21 cellular contexts compared by ENCODE assay signal in genomic region chr18:54957295-54957694, GRCh38. TPM values are rescaled to one million over a fixed set of nuclear protein-coding genes. Genes with fewer than 3 reads are reported as not detected.
A peak's percentile ranks its signal among the peaks of the same experiment; 100 is the strongest.
DNase-seq lines count a peak whose midpoint lies in the region; ATAC-seq, FAIRE-seq and TF ChIP-seq lines count a peak whose summit lies in the region.
"Had no signal": no experiment of that assay in that cellular context is flagged by ENCODE, and none has a peak within 500 bp of the region (broad histone marks: within the 10 kb centered on the region; RNA-seq: fewer than 3 reads in every experiment).

No MANE protein-coding gene starts in this region.

- H3K9me3 ChIP-seq in HepG2 (ENCODE audit: low read length) (no peaks in the 10 kb centered on the region), smooth muscle cell (replicated peaks; ENCODE audit: low read depth) (no peaks in the 10 kb centered on the region)
- H3K9me3 ChIP-seq: heart right ventricle had no signal

- 16% methylated on average over 1 of the region's 1 CpG for WGBS in HepG2 (ENCODE audit: low lambda C conversion rate)
- WGBS in smooth muscle cell (ENCODE audit: low lambda C conversion rate) = 76% methylated on average over 1 of the region's 1 CpG

- H3K36me3 ChIP-seq in HepG2 (replicated peaks in 1 of 2; ENCODE audit: control insufficient read depth in 1 of 2, insufficient read depth in 2 of 2, low read length in 2 of 2) (no peaks in the 10 kb centered on the region), smooth muscle cell (ENCODE audit: low read depth) (no peaks in the 10 kb centered on the region)
- H3K36me3 ChIP-seq: cardiac muscle cell, heart right ventricle had no signal

- no peak overlapping the region for H3K27ac ChIP-seq in HepG2 (ENCODE audit: extremely low read length, insufficient read depth, low read length)
- H3K27ac ChIP-seq in smooth muscle cell (ENCODE audit: low read depth) = no peak overlapping the region
- H3K27ac ChIP-seq: cardiac muscle cell, RWPE1 had no signal

- POLR2A ChIA-PET in HepG2 (lab: Yijun Ruan, JAX) = no interaction called here

- peak overlapping the region; percentile 76 for H3K4me2 ChIP-seq in HepG2 (ENCODE audit: low read depth, low read length)
- peak overlapping the region; percentile 86 for H3K4me2 ChIP-seq in smooth muscle cell

- TF ChIP-seq EP300 in HepG2 (IDR thresholded peaks at IDR 0.05; ENCODE audit: low read depth in 2 of 2, low read length in 2 of 2) (no peak), HepG2 (CRISPR knock-in tag; IDR thresholded peaks at IDR 0.05; ENCODE audit: borderline replicate concordance) (no peak)

- H3K9me3 Mint-ChIP-seq in Calu3 (ENCODE audit: low read depth, unreplicated experiment) = no peaks in the 10 kb centered on the region
- H3K9me3 Mint-ChIP-seq in natural killer cell treated with Interleukin-12 subunit alpha and Interleukin-12 subunit beta and Interleukin-15 and Interleukin-18, amount 100 ng/mL, for 72 hours = no peaks in the 10 kb centered on the region
- H3K9me3 Mint-ChIP-seq: activated CD4-positive, alpha-beta memory T cell treated with anti-CD3 and anti-CD28 coated beads for 36 hours; activated naive CD8-positive, alpha-beta T cell treated with anti-CD3 and anti-CD28 coated beads, Interleukin-2, amount 50 U/mL, for 24 hours; stimulated activated naive CD8-positive, alpha-beta T cell treated with anti-CD3 and anti-CD28 coated beads, Interleukin-15, Interleukin-2, amounts not matched to agents 100 ng/mL and 50 ng/mL, for 24 hours had no signal

- CTCF ChIA-PET in Calu3 (lab: Charles Lee) = interaction anchor here (0.5 to 1.3 kb wide), 2 partner anchors 224 to 318 kb away, joined by 3 to 6 read pairs; no protein-coding TSS in a partner anchor
- CTCF ChIA-PET in HepG2 (lab: Yijun Ruan, JAX; ENCODE audit: low intra/inter-chr PET ratio, low total read pairs) = no interaction called here

- H3K4me1 Mint-ChIP-seq in Calu3 (ENCODE audit: low read depth, unreplicated experiment) = peaks cover 30% of the 10 kb centered on the region
- no peaks in the 10 kb centered on the region for H3K4me1 Mint-ChIP-seq in natural killer cell treated with Interleukin-12 subunit alpha and Interleukin-12 subunit beta and Interleukin-15 and Interleukin-18, amount 100 ng/mL, for 72 hours (ENCODE audit: low read depth in 2 of 2)
- H3K4me1 Mint-ChIP-seq: CD4-positive, CD25-positive, alpha-beta regulatory T cell had no signal

- DNase-seq in Calu3 (no peak), amniotic epithelial cell (ENCODE audit: low read depth) (peak; percentile 64), HepG2 (ENCODE audit: low spot score) (peak; percentile 40), smooth muscle cell (lab: John Stamatoyannopoulos, UW; ENCODE audit: unreplicated experiment) (no peak), NCI-H1092 (lab: John Stamatoyannopoulos, UW) (no peak)
- no peak for DNase-seq in natural killer cell treated with Interleukin-12 subunit alpha and Interleukin-12 subunit beta and Interleukin-15 and Interleukin-18, amount 100 ng/mL, for 72 hours (ENCODE audit: low spot score)
- DNase-seq in activated naive CD4-positive, alpha-beta T cell (lab: John Stamatoyannopoulos, UW) = no peak
- DNase-seq: activated CD4-positive, alpha-beta memory T cell treated with anti-CD3 and anti-CD28 coated beads for 36 hours; activated CD4-positive, CD25-positive, alpha-beta regulatory T cell; activated effector memory CD4-positive, alpha-beta T cell treated with Interleukin-2 at 50 U/mL for 16 hours; activated naive CD8-positive, alpha-beta T cell treated with anti-CD3 and anti-CD28 coated beads, Interleukin-2, amount 50 U/mL, for 24 hours; CD4-positive, CD25-positive, alpha-beta regulatory T cell; DMS 273 treated with DMSO at 0.1 percent for 48 hours; GOT3; heart right ventricle; MM.1S; NCI-H69; T-helper 9 cell had no signal

- H3K27me3 ChIP-seq in HepG2 (ENCODE audit: control insufficient read depth in 1 of 2, insufficient read depth in 2 of 2, low read length in 2 of 2) = no peaks in the 10 kb centered on the region
- no peaks in the 10 kb centered on the region for H3K27me3 ChIP-seq in smooth muscle cell (ENCODE audit: low read depth)

- no peak for ATAC-seq in HepG2
- no peak for ATAC-seq in natural killer cell treated with Interleukin-12 subunit alpha and Interleukin-12 subunit beta and Interleukin-15 and Interleukin-18, amount 100 ng/mL, for 72 hours
- ATAC-seq: activated naive CD8-positive, alpha-beta T cell treated with anti-CD3 and anti-CD28 coated beads, Interleukin-2, amount 50 U/mL, for 24 hours had no signal

- no peak overlapping the region for H3K9ac ChIP-seq in HepG2 (ENCODE audit: insufficient read depth, low read depth, low read length)
- no peak overlapping the region for H3K9ac ChIP-seq in smooth muscle cell (ENCODE audit: low read depth)

- H3K36me3 Mint-ChIP-seq in Calu3 (ENCODE audit: insufficient read depth, unreplicated experiment) = peaks cover 12% of the 10 kb centered on the region
- no peaks in the 10 kb centered on the region for H3K36me3 Mint-ChIP-seq in natural killer cell treated with Interleukin-12 subunit alpha and Interleukin-12 subunit beta and Interleukin-15 and Interleukin-18, amount 100 ng/mL, for 72 hours
- H3K36me3 Mint-ChIP-seq: activated CD4-positive, alpha-beta memory T cell treated with anti-CD3 and anti-CD28 coated beads for 36 hours; CD4-positive, CD25-positive, alpha-beta regulatory T cell had no signal

- FAIRE-seq in HepG2 (lab: Jason Lieb, UNC) = no peak

- BruUV-seq in Calu3 (replicated peaks; lab: Mats Ljungman, UMichigan) (no TSS peak), HepG2 (replicated peaks; lab: Mats Ljungman, UMichigan) (no TSS peak)

- H2AFZ ChIP-seq in HepG2 (ENCODE audit: low read length) (no peak overlapping the region), smooth muscle cell (ENCODE audit: low read depth) (no peak overlapping the region)

- TF ChIP-seq POLR2A in HepG2 (IDR thresholded peaks at IDR 0.05; ENCODE audit: insufficient read depth in 1 of 2, low read depth in 2 of 2, low read length in 2 of 2) = no peak

- TF ChIP-seq RAD21 in HepG2 (CRISPR knock-in tag; IDR thresholded peaks at IDR 0.05) = no peak

- peaks cover 9% of the 10 kb centered on the region for H3F3A ChIP-seq in smooth muscle cell (ENCODE audit: low read depth)

- H3K79me2 ChIP-seq in HepG2 (ENCODE audit: insufficient read depth, low read length) (peaks cover 11% of the 10 kb centered on the region), smooth muscle cell (ENCODE audit: low read depth) (no peaks in the 10 kb centered on the region)

- H3K4me1 ChIP-seq in HepG2 (ENCODE audit: insufficient read depth, low read length) = peaks cover 44% of the 10 kb centered on the region
- H3K4me1 ChIP-seq in smooth muscle cell (ENCODE audit: low read depth) = no peaks in the 10 kb centered on the region

- H3K4me3 ChIP-seq in HepG2 (replicated peaks in 1 of 3; ENCODE audit: insufficient read depth in 1 of 3, low read depth in 2 of 3, low read length in 3 of 3) = peak overlapping the region; percentile 21 to 22 (median 21); a peak in 4 of 6 replicates
- peak overlapping the region; percentile 53 for H3K4me3 ChIP-seq in smooth muscle cell
- H3K4me3 ChIP-seq: cardiac muscle cell had no signal

- no peaks in the 10 kb centered on the region for H4K20me1 ChIP-seq in HepG2 (ENCODE audit: insufficient read depth, low read length)
- no peaks in the 10 kb centered on the region for H4K20me1 ChIP-seq in smooth muscle cell (ENCODE audit: low read depth)

- H3K27me3 Mint-ChIP-seq in Calu3 (ENCODE audit: unreplicated experiment) = no peaks in the 10 kb centered on the region
- H3K27me3 Mint-ChIP-seq in natural killer cell treated with Interleukin-12 subunit alpha and Interleukin-12 subunit beta and Interleukin-15 and Interleukin-18, amount 100 ng/mL, for 72 hours = peaks cover 25 to 41% of the 10 kb centered on the region in 2 donors

- TF ChIP-seq CTCF in Calu3 (IDR thresholded peaks at IDR 0.05; ENCODE audit: unreplicated experiment) (no peak), HepG2 (CRISPR knock-in tag; IDR thresholded peaks at IDR 0.05) (no peak), smooth muscle cell (IDR thresholded peaks at IDR 0.05; ENCODE audit: borderline replicate concordance, insufficient read depth, poor library complexity, severe bottlenecking) (no peak)

- intact Hi-C loops in Calu3 (cut with micrococcal nuclease; ENCODE audit: unreplicated experiment) (loop anchor here (10.0 kb wide), 1 partner anchor 512 kb away; no protein-coding TSS in a partner anchor), HepG2 (cut with micrococcal nuclease; ENCODE audit: unreplicated experiment) (loop anchor here (10.0 kb wide), 1 partner anchor 572 kb away; no protein-coding TSS in a partner anchor)

- in situ Hi-C loops in HepG2 (cut with HindIII; ENCODE audit: extremely low pct_ligation_motif_present, low pct_unique_long_range_greater_than_20kb) = no loop called here

- peak overlapping the region; percentile 82 for H3K4me3 Mint-ChIP-seq in Calu3 (ENCODE audit: low read depth, unreplicated experiment)
- H3K4me3 Mint-ChIP-seq in natural killer cell treated with Interleukin-12 subunit alpha and Interleukin-12 subunit beta and Interleukin-15 and Interleukin-18, amount 100 ng/mL, for 72 hours = no peak overlapping the region
- H3K4me3 Mint-ChIP-seq: activated CD4-positive, alpha-beta memory T cell treated with anti-CD3 and anti-CD28 coated beads for 36 hours; activated naive CD8-positive, alpha-beta T cell treated with anti-CD3 and anti-CD28 coated beads, Interleukin-2, amount 50 U/mL, for 24 hours; CD4-positive, CD25-positive, alpha-beta regulatory T cell; stimulated activated naive CD8-positive, alpha-beta T cell treated with anti-CD3 and anti-CD28 coated beads, Interleukin-15, Interleukin-2, amounts not matched to agents 100 ng/mL and 50 ng/mL, for 24 hours had no signal

- no peak overlapping the region for H3K27ac Mint-ChIP-seq in Calu3 (ENCODE audit: unreplicated experiment)
- no peak overlapping the region for H3K27ac Mint-ChIP-seq in natural killer cell treated with Interleukin-12 subunit alpha and Interleukin-12 subunit beta and Interleukin-15 and Interleukin-18, amount 100 ng/mL, for 72 hours
- H3K27ac Mint-ChIP-seq: activated CD4-positive, alpha-beta memory T cell treated with anti-CD3 and anti-CD28 coated beads for 36 hours; activated naive CD8-positive, alpha-beta T cell treated with anti-CD3 and anti-CD28 coated beads, Interleukin-2, amount 50 U/mL, for 24 hours; CD4-positive, CD25-positive, alpha-beta regulatory T cell; stimulated activated naive CD8-positive, alpha-beta T cell treated with anti-CD3 and anti-CD28 coated beads, Interleukin-15, Interleukin-2, amounts not matched to agents 100 ng/mL and 50 ng/mL, for 24 hours had no signal

RNA-seq across cellular contexts. Expression of gene CCDC68, which starts 2.0 kb away (rescaled TPM):
- total RNA-seq in Calu3 (2022) = 16.0 and 25.5 TPM in 2 replicates
- total RNA-seq in HepG2 (2016; rRNA removed; fragmentation: Illumina TruSeq; extraction: Trizol) = 4.6 and 4.9 TPM in 2 replicates
- total RNA-seq in HepG2 (2016; cell fraction: cytosol; rRNA removed; fragmentation: Illumina TruSeq; extraction: Trizol; ENCODE audit: low read depth) = 2.6 and 2.8 TPM in 2 replicates
- total RNA-seq in HepG2 (2016; cell fraction: insoluble cytoplasmic fraction; rRNA removed; fragmentation: Illumina TruSeq; extraction: Trizol) = 4.5 and 4.9 TPM in 2 replicates
- 4.2 and 5.0 TPM in 2 replicates for total RNA-seq in HepG2 (2016; cell fraction: membrane; rRNA removed; fragmentation: Illumina TruSeq; extraction: Trizol)
- total RNA-seq in HepG2 (2016; cell fraction: nucleus; rRNA removed; fragmentation: Illumina TruSeq; extraction: Trizol) = 6.5 and 6.9 TPM in 2 replicates
- 10.9 and 13.3 TPM in 2 replicates for polyA plus RNA-seq in HepG2 (2011; rRNA removed)
- 3.3 and 5.0 TPM in 2 replicates for polyA plus RNA-seq in HepG2 (2011; cell fraction: cytosol; rRNA removed)
- 19.7 and 21.0 TPM in 2 replicates for polyA plus RNA-seq in HepG2 (2011; cell fraction: nucleus; rRNA removed)
- 13.4 and 15.8 TPM in 2 replicates for polyA plus RNA-seq in HepG2 (2012)
- polyA plus RNA-seq in HepG2 (2016; cell fraction: cytosol; fragmentation: Illumina TruSeq; extraction: Trizol; ENCODE audit: low read depth) = 2.5 and 3.0 TPM in 2 replicates
- polyA plus RNA-seq in HepG2 (2016; cell fraction: insoluble cytoplasmic fraction; fragmentation: Illumina TruSeq; extraction: Trizol; ENCODE audit: low read depth) = 3.8 TPM in 2 replicates
- 2.8 and 3.0 TPM in 2 replicates for polyA plus RNA-seq in HepG2 (2016; cell fraction: membrane; fragmentation: Illumina TruSeq; extraction: Trizol; ENCODE audit: low read depth)
- polyA plus RNA-seq in HepG2 (2016; cell fraction: nucleus; fragmentation: Illumina TruSeq; extraction: Trizol; ENCODE audit: insufficient read depth, low read depth) = 5.3 and 6.1 TPM in 2 replicates
- polyA minus RNA-seq in HepG2 (2011; rRNA and poly(A)+ RNA removed; ENCODE audit: low replicate concordance) = 4.1 and 5.9 TPM in 2 replicates
- 5.6 and 7.5 TPM in 2 replicates for polyA minus RNA-seq in HepG2 (2011; cell fraction: cytosol; rRNA and poly(A)+ RNA removed)
- polyA minus RNA-seq in HepG2 (2011; cell fraction: nucleus; rRNA and poly(A)+ RNA removed) = 51.3 and 53.7 TPM in 2 replicates
- total RNA-seq in smooth muscle cell = 6.2 and 11.3 TPM in 2 replicates
- polyA plus RNA-seq in smooth muscle cell = 4.6 and 4.8 TPM in 2 replicates
- under 1 TPM in 1 of 2 donors, not detected in 1; 0.74 TPM for total RNA-seq in natural killer cell treated with Interleukin-12 subunit alpha and Interleukin-12 subunit beta and Interleukin-15 and Interleukin-18, amount 100 ng/mL, for 72 hours
- total RNA-seq: activated CD4-positive, alpha-beta memory T cell treated with anti-CD3 and anti-CD28 coated beads for 36 hours; CD4-positive, CD25-positive, alpha-beta regulatory T cell had no signal
- polyA plus RNA-seq: CD4-positive, CD25-positive, alpha-beta regulatory T cell had no signal

Comparison
In these comparisons a context has a peak if more than half of its experiments do, and no peak if none do; other contexts are left out.
1. DNase-seq: peak in amniotic epithelial cell (single experiment) and HepG2 (single experiment); none in Calu3 (single experiment), smooth muscle cell (single experiment), NCI-H1092 (single experiment), natural killer cell treated with Interleukin-12 subunit alpha and Interleukin-12 subunit beta and Interleukin-15 and Interleukin-18, amount 100 ng/mL, for 72 hours (single experiment) and activated naive CD4-positive, alpha-beta T cell (0 of 4).